In genomic region chr2:69211111-69211510, GRCh38 we compare ENCODE assay signal across 1 cellular context.
TF ChIP-seq lines count a peak whose summit lies in the region.

No MANE protein-coding gene starts in this region.

TF ChIP-seq in H1, 55 proteins besides CTCF, POLR2A, EP300 and RAD21:
- TF ChIP-seq, protein P1, sequence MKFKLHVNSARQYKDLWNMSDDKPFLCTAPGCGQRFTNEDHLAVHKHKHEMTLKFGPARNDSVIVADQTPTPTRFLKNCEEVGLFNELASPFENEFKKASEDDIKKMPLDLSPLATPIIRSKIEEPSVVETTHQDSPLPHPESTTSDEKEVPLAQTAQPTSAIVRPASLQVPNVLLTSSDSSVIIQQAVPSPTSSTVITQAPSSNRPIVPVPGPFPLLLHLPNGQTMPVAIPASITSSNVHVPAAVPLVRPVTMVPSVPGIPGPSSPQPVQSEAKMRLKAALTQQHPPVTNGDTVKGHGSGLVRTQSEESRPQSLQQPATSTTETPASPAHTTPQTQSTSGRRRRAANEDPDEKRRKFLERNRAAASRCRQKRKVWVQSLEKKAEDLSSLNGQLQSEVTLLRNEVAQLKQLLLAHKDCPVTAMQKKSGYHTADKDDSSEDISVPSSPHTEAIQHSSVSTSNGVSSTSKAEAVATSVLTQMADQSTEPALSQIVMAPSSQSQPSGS (IDR thresholded peaks at IDR 0.05; ENCODE audit: low read length) = no peak
- TF ChIP-seq KDM5A (IDR thresholded peaks at IDR 0.05; ENCODE audit: low read length) (no peak), RBBP5 (IDR thresholded peaks at IDR 0.05; ENCODE audit: borderline replicate concordance, low read depth, low read length) (no peak), BACH1 (IDR thresholded peaks at IDR 0.05; ENCODE audit: low read length) (no peak), SP4 (IDR thresholded peaks at IDR 0.05; ENCODE audit: low read length) (no peak), PHF8 (conservative IDR thresholded peaks at IDR 0.05; ENCODE audit: low read depth, low read length) (no peak), HDAC6 (IDR thresholded peaks at IDR 0.05; ENCODE audit: low read depth, low read length) (no peak), SAP30 (IDR thresholded peaks at IDR 0.05; ENCODE audit: insufficient read depth, insufficient replicate concordance, low read length) (no peak), NRF1 (IDR thresholded peaks at IDR 0.05; ENCODE audit: low read depth, low read length) (no peak), JUN (IDR thresholded peaks at IDR 0.05; ENCODE audit: low read depth, low read length) (no peak), BCL11A (IDR thresholded peaks at IDR 0.05; ENCODE audit: low read depth in 2 of 2, low read length in 2 of 2) (no peak), CBX5 (IDR thresholded peaks at IDR 0.05; ENCODE audit: low read depth, low read length) (no peak), MAFK (IDR thresholded peaks at IDR 0.05; ENCODE audit: low read depth, low read length) (no peak), KDM1A (IDR thresholded peaks at IDR 0.05; ENCODE audit: borderline replicate concordance, low read length) (no peak)
